Comparison of ENCODE assay signal across 16 cellular contexts in the genomic region with DNA sequence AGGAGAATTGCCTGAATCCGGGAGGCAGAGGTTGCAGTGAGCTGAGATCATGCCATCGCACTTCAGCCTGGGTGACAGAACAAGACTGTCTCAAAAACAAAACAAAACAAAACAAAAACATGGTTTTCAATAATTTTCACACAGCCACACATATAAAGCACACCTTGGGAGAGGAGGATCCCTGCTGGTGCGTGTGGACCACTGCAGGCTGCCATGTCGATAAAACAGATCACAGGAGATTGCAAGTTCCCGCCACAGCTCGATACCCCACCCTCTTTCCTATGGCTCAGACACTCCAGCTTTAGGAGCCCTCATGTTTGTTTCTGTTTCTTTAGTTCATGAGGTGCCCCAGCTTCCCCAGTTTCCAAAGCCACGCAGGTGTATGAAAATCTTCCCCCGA. TPM values are rescaled to one million over a fixed set of nuclear protein-coding genes. Genes with fewer than 3 reads are reported as not detected.
DNase-seq lines count a peak whose midpoint lies in the region; ATAC-seq, FAIRE-seq and TF ChIP-seq lines count a peak whose summit lies in the region.
"Had no signal": no experiment of that assay in that cellular context is flagged by ENCODE, and none has a peak within 500 bp of the region (broad histone marks: within the 10 kb centered on the region; RNA-seq: fewer than 3 reads in every experiment).

No MANE protein-coding gene starts in this region.

- no peak for TF ChIP-seq RAD21 in A549 (conservative IDR thresholded peaks at IDR 0.05 in 1 of 2, IDR thresholded peaks at IDR 0.05 in 1 of 2)

- ATAC-seq in A549 = peak; percentile 48 to 64; a peak in 3 of 6 replicates
- no peak for ATAC-seq in activated T-helper 17 cell treated with anti-CD3 and anti-CD28 coated beads, Interleukin-2, amount 50 U/mL, for 72 hours (replicated peaks)

- TF ChIP-seq EP300 in A549 (IDR thresholded peaks at IDR 0.05) = no peak

- H3K4me2 ChIP-seq in A549 = no peak overlapping the region
- no peak overlapping the region for H3K4me2 ChIP-seq in mesendoderm (ENCODE audit: low read length)
- H3K4me2 ChIP-seq: PC-9, SK-N-SH had no signal

- H3K9me3 ChIP-seq in A549 = no peaks in the 10 kb centered on the region
- H3K9me3 ChIP-seq: SK-N-SH had no signal

- H3K36me3 ChIP-seq in brain microvascular endothelial cell (replicated peaks) (no peaks in the 10 kb centered on the region), mesendoderm (ENCODE audit: control insufficient read depth, insufficient read depth, low read length) (no peaks in the 10 kb centered on the region)

- TF ChIP-seq POLR2A in A549 (IDR thresholded peaks at IDR 0.05; ENCODE audit: low read length) = no peak

- H3K4me3 Mint-ChIP-seq in activated T-helper 17 cell treated with anti-CD3 and anti-CD28 coated beads, Interleukin-2, amount 50 U/mL, for 72 hours = no peak overlapping the region
- H3K4me3 Mint-ChIP-seq: CD4-positive, CD25-positive, alpha-beta regulatory T cell had no signal

- H3K4me3 ChIP-seq in A549 (no peak overlapping the region), brain microvascular endothelial cell (ENCODE audit: low read depth, low read length) (no peak overlapping the region), mesendoderm (ENCODE audit: low read length) (no peak overlapping the region)
- H3K4me3 ChIP-seq: PC-9 had no signal

- H2BK5ac ChIP-seq in mesendoderm (ENCODE audit: low read length) = no peak overlapping the region

- H3K36me3 Mint-ChIP-seq in activated T-helper 17 cell treated with anti-CD3 and anti-CD28 coated beads, Interleukin-2, amount 50 U/mL, for 72 hours (ENCODE audit: low read depth) = no peaks in the 10 kb centered on the region

- no peak overlapping the region for H3K4ac ChIP-seq in mesendoderm (ENCODE audit: low read depth, low read length)

- in situ Hi-C loops in brain microvascular endothelial cell (cut with HindIII; ENCODE audit: low pct_ligation_motif_present, low sequenced_read_pairs) = no loop called here

- no peak for TF ChIP-seq CTCF in A549 (IDR thresholded peaks at IDR 0.05)
- TF ChIP-seq CTCF in brain microvascular endothelial cell (IDR thresholded peaks at IDR 0.05; ENCODE audit: low read depth, low read length, missing control alignments) = peak; percentile 15

- no peak overlapping the region for H3K27ac Mint-ChIP-seq in activated T-helper 17 cell treated with anti-CD3 and anti-CD28 coated beads, Interleukin-2, amount 50 U/mL, for 72 hours
- H3K27ac Mint-ChIP-seq: CD4-positive, CD25-positive, alpha-beta regulatory T cell had no signal

- no peak overlapping the region for H3K56ac ChIP-seq in mesendoderm (ENCODE audit: low read length)

- no peaks in the 10 kb centered on the region for H3K79me2 ChIP-seq in mesendoderm (ENCODE audit: control insufficient read depth, insufficient read depth, low read length)

- FAIRE-seq in A549 (lab: Jason Lieb, UNC) (no peak), HTR-8/SVneo (lab: Jason Lieb, UNC) (peak; percentile 54), RCC 7860 (lab: Jason Lieb, UNC) (no peak)

- no peaks in the 10 kb centered on the region for H3K27me3 ChIP-seq in brain microvascular endothelial cell (replicated peaks)
- H3K27me3 ChIP-seq in mesendoderm (ENCODE audit: insufficient read depth, low read length, poor library complexity) = no peaks in the 10 kb centered on the region

- H3K4me1 Mint-ChIP-seq in activated T-helper 17 cell treated with anti-CD3 and anti-CD28 coated beads, Interleukin-2, amount 50 U/mL, for 72 hours = peaks cover 3% of the 10 kb centered on the region

- H3K27ac ChIP-seq in A549 (no peak overlapping the region), brain microvascular endothelial cell (no peak overlapping the region), mesendoderm (ENCODE audit: low read depth, low read length) (no peak overlapping the region)
- H3K27ac ChIP-seq: PC-9 had no signal

- no peak overlapping the region for H3K18ac ChIP-seq in mesendoderm (ENCODE audit: low read length)

- H4K8ac ChIP-seq in mesendoderm (ENCODE audit: low read depth, low read length) = no peak overlapping the region

- no peak overlapping the region for H3K23ac ChIP-seq in mesendoderm (ENCODE audit: low read length)

- H4K5ac ChIP-seq in mesendoderm (ENCODE audit: low read length) = no peak overlapping the region

- H2BK15ac ChIP-seq in mesendoderm (replicated peaks; ENCODE audit: low read depth) = no peak overlapping the region

- no peak overlapping the region for H3K9ac ChIP-seq in mesendoderm (ENCODE audit: low read length)
- H3K9ac ChIP-seq: SK-N-SH had no signal

- no peak for DNase-seq in A549 (ENCODE audit: low read depth in 1 of 2, low spot score in 1 of 2)
- no peak for DNase-seq in HTR-8/SVneo (ENCODE audit: insufficient read length, low spot score)
- no peak for DNase-seq in brain microvascular endothelial cell
- DNase-seq in mesendoderm = peak; percentile 21
- DNase-seq in EL = no peak
- DNase-seq in RCC 7860 (ENCODE audit: low spot score) = no peak
- DNase-seq: CD4-positive, CD25-positive, alpha-beta regulatory T cell; GOT3; IMR-90; NCI-H1436 treated with DMSO at 0.1 percent for 48 hours; NCI-H2081 treated with DMSO at 0.1 percent for 48 hours; PC-9; SK-N-SH had no signal

- 80% methylated on average over 8 of the region's 8 CpGs for WGBS in A549 (ENCODE audit: missing lambda C conversion rate)
- WGBS in mesendoderm (ENCODE audit: extremely low coverage, insufficient coverage, low lambda C conversion rate) = no CpG with 5 or more reads among the region's 8 CpGs

- no peaks in the 10 kb centered on the region for H3K79me1 ChIP-seq in mesendoderm (ENCODE audit: low read length)

- H3K4me1 ChIP-seq in A549 = peaks cover 4% of the 10 kb centered on the region; the same call in 1 of the 3 replicates
- H3K4me1 ChIP-seq in mesendoderm (ENCODE audit: control insufficient read depth, low read depth, low read length) = peaks cover 2% of the 10 kb centered on the region

- no peaks in the 10 kb centered on the region for H3K9me3 Mint-ChIP-seq in activated T-helper 17 cell treated with anti-CD3 and anti-CD28 coated beads, Interleukin-2, amount 50 U/mL, for 72 hours

- POLR2A ChIA-PET in A549 (lab: Yijun Ruan, JAX) = no interaction called here

- no peak overlapping the region for H2BK120ac ChIP-seq in mesendoderm (ENCODE audit: low read depth, low read length)

- peaks cover 12% of the 10 kb centered on the region for H3K27me3 Mint-ChIP-seq in activated T-helper 17 cell treated with anti-CD3 and anti-CD28 coated beads, Interleukin-2, amount 50 U/mL, for 72 hours

- CTCF ChIA-PET in A549 (lab: Yijun Ruan, JAX) = interaction anchor here (0.5 to 1.3 kb wide), 2 partner anchors 12 to 16 kb away, joined by 3 read pairs; no protein-coding TSS in a partner anchor

- H2AK5ac ChIP-seq in mesendoderm (ENCODE audit: low read length) = no peak overlapping the region

TF ChIP-seq in A549, 52 proteins besides CTCF, POLR2A, EP300 and RAD21:
- TF ChIP-seq RARB (CRISPR knock-in tag; IDR thresholded peaks at IDR 0.05) = no peak
TF ChIP-seq in A549: peak in this region for 0.

RNA-seq across cellular contexts. Expression of a gene that starts 31.3 kb away (rescaled TPM):
- polyA plus RNA-seq in A549 (2011; rRNA removed) = not detected in 2 replicates
- polyA plus RNA-seq in A549 (2012; cell fraction: cytosol; rRNA removed) = not detected in 2 replicates
- not detected in 2 replicates for polyA plus RNA-seq in A549 (2012; cell fraction: nucleus; rRNA removed)
- polyA plus RNA-seq in A549 (2017; fragmentation: RNase III; extraction: RNeasy Plus Mini Kit Qiagen cat#74134 plus additional on column Dnase treatment) = not detected in 3 replicates
- not detected in 2 replicates for polyA minus RNA-seq in A549 (2011; rRNA and poly(A)+ RNA removed)
- not detected for polyA plus RNA-seq in mesendoderm (2013, experiment 1 of 2)
- not detected for polyA plus RNA-seq in mesendoderm (2013, experiment 2 of 2)
- total RNA-seq in activated T-helper 17 cell treated with anti-CD3 and anti-CD28 coated beads, Interleukin-2, amount 50 U/mL, for 72 hours = not detected
- total RNA-seq: A673; CD4-positive, CD25-positive, alpha-beta regulatory T cell; G401; IMR-90; PC-9 had no signal
- polyA plus RNA-seq: CD4-positive, CD25-positive, alpha-beta regulatory T cell; IMR-90; SK-N-SH had no signal

RNA-seq across cellular contexts. Expression of a gene that starts 33.5 kb away (rescaled TPM):
- polyA plus RNA-seq in A549 (2011; rRNA removed) = not detected in 2 replicates
- not detected in 2 replicates for polyA plus RNA-seq in A549 (2012; cell fraction: cytosol; rRNA removed)
- not detected in 2 replicates for polyA plus RNA-seq in A549 (2012; cell fraction: nucleus; rRNA removed)
- not detected in 3 replicates for polyA plus RNA-seq in A549 (2017; fragmentation: RNase III; extraction: RNeasy Plus Mini Kit Qiagen cat#74134 plus additional on column Dnase treatment)
- not detected in 2 replicates for polyA minus RNA-seq in A549 (2011; rRNA and poly(A)+ RNA removed)
- polyA plus RNA-seq in mesendoderm (2013, experiment 1 of 2) = not detected
- not detected for polyA plus RNA-seq in mesendoderm (2013, experiment 2 of 2)
- total RNA-seq in activated T-helper 17 cell treated with anti-CD3 and anti-CD28 coated beads, Interleukin-2, amount 50 U/mL, for 72 hours = not detected
- total RNA-seq: A673; CD4-positive, CD25-positive, alpha-beta regulatory T cell; G401; IMR-90; PC-9 had no signal
- polyA plus RNA-seq: CD4-positive, CD25-positive, alpha-beta regulatory T cell; IMR-90 had no signal
